ENCODE assay signal across 14 cellular contexts in the genomic region with DNA sequence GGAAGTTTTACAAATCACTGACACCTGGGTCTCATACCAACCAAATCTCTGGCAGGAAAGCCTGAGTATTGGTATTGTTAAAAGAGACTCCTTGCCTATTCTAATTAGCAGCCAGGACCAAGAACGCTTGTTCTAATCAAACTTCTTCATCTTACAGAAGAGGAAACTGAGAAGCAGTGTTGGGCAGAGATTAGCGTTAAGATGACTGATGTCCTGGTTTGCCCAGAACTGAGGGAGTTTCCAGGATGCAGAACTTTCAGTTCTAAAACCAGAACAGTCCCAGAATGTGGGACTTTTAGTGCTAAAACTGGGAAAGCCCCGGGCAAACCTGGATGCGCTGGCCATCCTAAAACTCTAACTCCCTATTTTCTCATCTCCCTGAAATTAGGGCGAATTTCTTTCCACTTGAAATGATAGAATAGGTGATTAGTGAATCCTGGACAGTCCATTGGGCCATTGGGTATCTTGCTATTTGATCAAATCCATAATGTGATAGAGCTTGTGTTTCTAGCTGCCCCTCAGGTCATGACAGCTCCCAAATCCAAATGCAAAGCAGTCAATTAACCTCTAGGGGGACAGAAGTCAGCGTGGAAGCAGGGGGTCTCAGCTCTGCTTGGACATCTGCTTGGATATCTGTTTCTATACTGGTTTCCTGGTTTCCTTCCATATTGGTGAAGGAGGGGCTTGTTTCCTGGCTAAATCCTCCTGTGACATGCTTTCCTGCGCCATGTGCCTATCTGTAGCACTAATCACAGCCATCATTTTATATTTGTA. TPM values are rescaled to one million over a fixed set of nuclear protein-coding genes. Genes with fewer than 3 reads are reported as not detected.
A peak's percentile ranks its signal among the peaks of the same experiment; 100 is the strongest.
DNase-seq lines count a peak whose midpoint lies in the region; ATAC-seq and TF ChIP-seq lines count a peak whose summit lies in the region.
"Had no signal": no experiment of that assay in that cellular context is flagged by ENCODE, and none has a peak within 500 bp of the region (broad histone marks: within the 10 kb centered on the region; RNA-seq: fewer than 3 reads in every experiment).

No MANE protein-coding gene starts in this region.

- intact Hi-C loops in dendritic cell treated with granulocyte-macrophage colony-stimulating factor and Interleukin-4, amounts not matched to agents 40 ng/mL and 50 ng/mL, for 4 days (cut with micrococcal nuclease) = no loop called here

- H3K4me3 Mint-ChIP-seq in HFFc6 = no peak overlapping the region
- H3K4me3 Mint-ChIP-seq in dendritic cell treated with granulocyte-macrophage colony-stimulating factor and Interleukin-4, amounts not matched to agents 40 ng/mL and 50 ng/mL, for 4 days = no peak overlapping the region
- H3K4me3 Mint-ChIP-seq in chondrocyte (ENCODE audit: unreplicated experiment) = no peak overlapping the region
- H3K4me3 Mint-ChIP-seq: activated CD4-positive, alpha-beta T cell treated with anti-CD3 and anti-CD28 coated beads, Interleukin-2, amount 10 ng/mL, durations not matched to agents 7 days and 5 days had no signal

- H3K9me3 ChIP-seq in SK-N-SH = no peaks in the 10 kb centered on the region

- CTCF ChIA-PET in SK-N-SH (lab: Yijun Ruan, JAX) = interaction anchor here (1.1 to 15.1 kb wide), 8 partner anchors 9 to 520 kb away, joined by 4 to 481 read pairs (median 40); a partner anchor contains a TSS

- H3K27ac Mint-ChIP-seq in HFFc6 = no peak overlapping the region
- peak overlapping the region; percentile 66 for H3K27ac Mint-ChIP-seq in dendritic cell treated with granulocyte-macrophage colony-stimulating factor and Interleukin-4, amounts not matched to agents 40 ng/mL and 50 ng/mL, for 4 days
- H3K27ac Mint-ChIP-seq in chondrocyte (ENCODE audit: unreplicated experiment) = no peak overlapping the region
- H3K27ac Mint-ChIP-seq: activated CD4-positive, alpha-beta T cell treated with anti-CD3 and anti-CD28 coated beads, Interleukin-2, amount 10 ng/mL, durations not matched to agents 7 days and 5 days had no signal

- no peaks in the 10 kb centered on the region for H3K9me2 ChIP-seq in SK-N-SH

- DNase-seq in SK-N-SH (peak; percentile 45), HFFc6 (no peak), retinal pigment epithelial cell (ENCODE audit: low read depth) (no peak), chondrocyte (ENCODE audit: low spot score) (no peak)
- DNase-seq: activated CD4-positive, alpha-beta T cell treated with anti-CD3 and anti-CD28 coated beads, Interleukin-2, amount 10 ng/mL, durations not matched to agents 7 days and 5 days; effector memory CD4-positive, alpha-beta T cell; HCEC 1CT; NCI-H446 treated with DMSO at 0.1 percent for 48 hours had no signal

- no peaks in the 10 kb centered on the region for H3K36me3 ChIP-seq in SK-N-SH (replicated peaks in 1 of 2; ENCODE audit: control insufficient read depth in 1 of 2, insufficient read depth in 2 of 2, low read length in 1 of 2)

- no peak overlapping the region for H3K4me2 ChIP-seq in SK-N-SH

- H3K4me1 ChIP-seq in SK-N-SH (ENCODE audit: control insufficient read depth in 1 of 2, insufficient read depth in 2 of 2, low read depth in 1 of 2, low read length in 1 of 2) = no peaks in the 10 kb centered on the region; a peak in 1 of 4 replicates

- no peaks in the 10 kb centered on the region for H3K79me2 ChIP-seq in SK-N-SH (ENCODE audit: insufficient read depth)

- no peak for ATAC-seq in SK-N-SH treated with all-trans-retinoic acid at 6 μM for 48 hours
- ATAC-seq in HG03520 (IDR thresholded peaks at IDR 0.05; ENCODE audit: unreplicated experiment) = no peak
- no peak for ATAC-seq in HG02571 (IDR thresholded peaks at IDR 0.05; ENCODE audit: unreplicated experiment)

- TF ChIP-seq CTCF in SK-N-SH (IDR thresholded peaks at IDR 0.05) (no peak), HFFc6 (IDR thresholded peaks at IDR 0.05) (peak; percentile 30), retinal pigment epithelial cell (conservative IDR thresholded peaks at IDR 0.05; ENCODE audit: low read depth, low read length) (peak; percentile 17), chondrocyte (IDR thresholded peaks at IDR 0.05) (no peak)

- no peak for TF ChIP-seq EP300 in SK-N-SH (IDR thresholded peaks at IDR 0.05; ENCODE audit: borderline replicate concordance in 1 of 2, low read depth in 1 of 2, low read length in 1 of 2)

- no peak for TF ChIP-seq RAD21 in SK-N-SH (IDR thresholded peaks at IDR 0.05; ENCODE audit: low read length)

- H3K27ac ChIP-seq in SK-N-SH (ENCODE audit: low read depth in 2 of 2, low read length in 1 of 2) = no peak overlapping the region

- no peak overlapping the region for H2AFZ ChIP-seq in SK-N-SH (ENCODE audit: low read depth)

- H3K4me3 ChIP-seq in SK-N-SH (ENCODE audit: low read depth in 2 of 2, low read length in 1 of 2) (no peak overlapping the region), retinal pigment epithelial cell (ENCODE audit: low read length) (no peak overlapping the region)

- H3K9me3 Mint-ChIP-seq in HFFc6 = no peaks in the 10 kb centered on the region; the same call in 1 of the 2 replicates
- no peaks in the 10 kb centered on the region for H3K9me3 Mint-ChIP-seq in dendritic cell treated with granulocyte-macrophage colony-stimulating factor and Interleukin-4, amounts not matched to agents 40 ng/mL and 50 ng/mL, for 4 days
- H3K9me3 Mint-ChIP-seq in chondrocyte (ENCODE audit: low read depth) = peaks cover 11% of the 10 kb centered on the region
- H3K9me3 Mint-ChIP-seq: activated CD4-positive, alpha-beta T cell treated with anti-CD3 and anti-CD28 coated beads, Interleukin-2, amount 10 ng/mL, durations not matched to agents 7 days and 5 days had no signal

- POLR2A ChIA-PET in SK-N-SH (lab: Yijun Ruan, JAX) = no interaction called here

- 50% methylated on average over 7 of the region's 7 CpGs for WGBS in SK-N-SH (ENCODE audit: low lambda C conversion rate)

- peaks cover 10% of the 10 kb centered on the region for H3K4me1 Mint-ChIP-seq in HFFc6 (ENCODE audit: low read depth)
- peaks cover 66% of the 10 kb centered on the region for H3K4me1 Mint-ChIP-seq in dendritic cell treated with granulocyte-macrophage colony-stimulating factor and Interleukin-4, amounts not matched to agents 40 ng/mL and 50 ng/mL, for 4 days (ENCODE audit: low read depth)
- no peaks in the 10 kb centered on the region for H3K4me1 Mint-ChIP-seq in chondrocyte (ENCODE audit: low read depth)

- no peaks in the 10 kb centered on the region for H3F3A ChIP-seq in SK-N-SH (replicated peaks; ENCODE audit: insufficient read depth)

- no peaks in the 10 kb centered on the region for H4K20me1 ChIP-seq in SK-N-SH (ENCODE audit: insufficient read depth)

- H3K27me3 Mint-ChIP-seq in HFFc6 (ENCODE audit: insufficient read depth) (peaks cover 31% of the 10 kb centered on the region), chondrocyte (ENCODE audit: low read depth) (peaks cover 5% of the 10 kb centered on the region)
- H3K27me3 Mint-ChIP-seq in dendritic cell treated with granulocyte-macrophage colony-stimulating factor and Interleukin-4, amounts not matched to agents 40 ng/mL and 50 ng/mL, for 4 days = no peaks in the 10 kb centered on the region
- H3K27me3 Mint-ChIP-seq: activated CD4-positive, alpha-beta T cell treated with anti-CD3 and anti-CD28 coated beads, Interleukin-2, amount 10 ng/mL, durations not matched to agents 7 days and 5 days had no signal

- no peaks in the 10 kb centered on the region for H3K36me3 Mint-ChIP-seq in HFFc6 (ENCODE audit: low read depth)
- H3K36me3 Mint-ChIP-seq in dendritic cell treated with granulocyte-macrophage colony-stimulating factor and Interleukin-4, amounts not matched to agents 40 ng/mL and 50 ng/mL, for 4 days (ENCODE audit: low read depth) = no peaks in the 10 kb centered on the region
- H3K36me3 Mint-ChIP-seq in chondrocyte (ENCODE audit: low read depth) = no peaks in the 10 kb centered on the region

- no peak overlapping the region for H3K9ac ChIP-seq in SK-N-SH

- no peaks in the 10 kb centered on the region; the same call in 1 of the 2 replicates for H3K27me3 ChIP-seq in SK-N-SH (ENCODE audit: insufficient read depth)

TF ChIP-seq in SK-N-SH treated with all-trans-retinoic acid at 6 μM for 48 hours, 23 proteins besides CTCF, POLR2A, EP300 and RAD21 (continues in another document):
- TF ChIP-seq ZFP30 (CRISPR knock-in tag; IDR thresholded peaks at IDR 0.05) (no peak), CSDC2 (CRISPR knock-in tag; IDR thresholded peaks at IDR 0.05) (no peak), ISL1 (CRISPR knock-in tag; IDR thresholded peaks at IDR 0.05) (no peak), TCF4 (CRISPR knock-in tag; IDR thresholded peaks at IDR 0.05; ENCODE audit: borderline replicate concordance) (no peak)
- TF ChIP-seq, protein P1, sequence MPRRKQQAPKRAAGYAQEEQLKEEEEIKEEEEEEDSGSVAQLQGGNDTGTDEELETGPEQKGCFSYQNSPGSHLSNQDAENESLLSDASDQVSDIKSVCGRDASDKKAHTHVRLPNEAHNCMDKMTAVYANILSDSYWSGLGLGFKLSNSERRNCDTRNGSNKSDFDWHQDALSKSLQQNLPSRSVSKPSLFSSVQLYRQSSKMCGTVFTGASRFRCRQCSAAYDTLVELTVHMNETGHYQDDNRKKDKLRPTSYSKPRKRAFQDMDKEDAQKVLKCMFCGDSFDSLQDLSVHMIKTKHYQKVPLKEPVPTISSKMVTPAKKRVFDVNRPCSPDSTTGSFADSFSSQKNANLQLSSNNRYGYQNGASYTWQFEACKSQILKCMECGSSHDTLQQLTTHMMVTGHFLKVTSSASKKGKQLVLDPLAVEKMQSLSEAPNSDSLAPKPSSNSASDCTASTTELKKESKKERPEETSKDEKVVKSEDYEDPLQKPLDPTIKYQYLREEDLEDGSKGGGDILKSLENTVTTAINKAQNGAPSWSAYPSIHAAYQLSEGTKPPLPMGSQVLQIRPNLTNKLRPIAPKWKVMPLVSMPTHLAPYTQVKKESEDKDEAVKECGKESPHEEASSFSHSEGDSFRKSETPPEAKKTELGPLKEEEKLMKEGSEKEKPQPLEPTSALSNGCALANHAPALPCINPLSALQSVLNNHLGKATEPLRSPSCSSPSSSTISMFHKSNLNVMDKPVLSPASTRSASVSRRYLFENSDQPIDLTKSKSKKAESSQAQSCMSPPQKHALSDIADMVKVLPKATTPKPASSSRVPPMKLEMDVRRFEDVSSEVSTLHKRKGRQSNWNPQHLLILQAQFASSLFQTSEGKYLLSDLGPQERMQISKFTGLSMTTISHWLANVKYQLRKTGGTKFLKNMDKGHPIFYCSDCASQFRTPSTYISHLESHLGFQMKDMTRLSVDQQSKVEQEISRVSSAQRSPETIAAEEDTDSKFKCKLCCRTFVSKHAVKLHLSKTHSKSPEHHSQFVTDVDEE (CRISPR knock-in tag; IDR thresholded peaks at IDR 0.05) = no peak

RNA-seq across cellular contexts. Expression of a gene that starts 16.0 kb away (rescaled TPM):
- not detected in 2 replicates for polyA plus RNA-seq in SK-N-SH (2012; rRNA removed)
- not detected in 2 replicates for polyA plus RNA-seq in SK-N-SH (2012; cell fraction: cytosol; rRNA removed)
- 0.01 TPM in 1 of 2 replicates, not detected in the other for polyA plus RNA-seq in SK-N-SH (2012; cell fraction: nucleus; rRNA removed)
- total RNA-seq in HFFc6 (2021; fragmentation: NEBNext Ultra II Directional; extraction: Animal tissue kit (Norgen Biotek cat#: 25700)) = not detected
- total RNA-seq in chondrocyte = not detected in 3 replicates
- total RNA-seq: MCF 10A had no signal

RNA-seq across cellular contexts. Expression of a gene that starts 41.0 kb away (rescaled TPM):
- 0.05 TPM in 1 of 2 replicates, not detected in the other for polyA plus RNA-seq in SK-N-SH (2012; rRNA removed)
- polyA plus RNA-seq in SK-N-SH (2012; cell fraction: cytosol; rRNA removed) = not detected in 2 replicates
- not detected in 2 replicates for polyA plus RNA-seq in SK-N-SH (2012; cell fraction: nucleus; rRNA removed)
- not detected for total RNA-seq in HFFc6 (2021; fragmentation: NEBNext Ultra II Directional; extraction: Animal tissue kit (Norgen Biotek cat#: 25700))
- total RNA-seq in chondrocyte = 0.12 to 0.77 TPM in 2 of 3 replicates, not detected in the other
- total RNA-seq: MCF 10A, SK-MEL-5 had no signal

Comparison
In these comparisons a context has a peak if more than half of its experiments do, and no peak if none do; other contexts are left out.
1. CTCF ChIP-seq: peak in HFFc6 (single experiment) and retinal pigment epithelial cell (single experiment); none in SK-N-SH (single experiment) and chondrocyte (single experiment).